In the genomic region with DNA sequence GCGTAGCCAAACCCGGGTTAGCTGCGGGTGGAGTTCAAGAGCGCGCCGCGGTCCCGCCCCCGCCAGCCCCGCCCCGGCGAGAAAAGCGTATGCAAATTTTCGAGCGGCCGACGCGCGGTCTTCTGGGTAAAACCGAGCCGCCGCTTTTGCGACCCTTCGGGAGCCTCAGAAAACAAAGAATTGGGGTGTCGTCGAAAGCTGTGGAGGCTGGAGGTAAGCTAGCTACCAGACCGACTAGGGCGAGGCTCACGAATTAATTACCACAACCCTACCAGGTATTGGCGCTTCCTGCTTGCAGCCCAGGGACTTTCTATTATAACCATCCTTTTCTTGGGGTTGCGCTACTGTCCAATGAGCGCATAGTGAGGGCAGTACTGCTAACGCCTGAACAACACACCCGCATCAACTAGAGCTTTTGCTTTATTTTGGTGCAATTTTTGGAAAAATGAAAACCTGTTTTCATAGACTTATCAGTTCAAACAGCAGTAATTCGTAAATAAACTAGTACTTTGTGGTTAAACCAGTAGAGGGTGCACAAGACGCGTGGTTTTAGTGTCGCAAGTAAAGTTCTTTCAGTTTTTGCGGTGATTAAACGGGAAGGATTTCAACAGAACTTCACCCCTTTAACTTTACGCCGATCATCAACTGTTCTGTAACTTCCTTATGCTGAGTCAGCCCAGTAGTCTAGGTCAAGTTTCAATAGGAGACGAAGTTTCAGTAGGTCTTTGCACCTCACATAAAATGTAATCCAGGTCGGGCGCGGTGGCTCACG, we compare ENCODE assay signal across 8 cellular contexts. TPM values are rescaled to one million over a fixed set of nuclear protein-coding genes. Genes with fewer than 3 reads are reported as not detected.
DNase-seq lines count a peak whose midpoint lies in the region; ATAC-seq, FAIRE-seq and TF ChIP-seq lines count a peak whose summit lies in the region.

A gene (plus strand): TSS at position 318 of the 772 bp plus-strand sequence.

- peaks cover 46% of the 10 kb centered on the region for H3K4me1 Mint-ChIP-seq in WTC11

- ATAC-seq in GM18870 (IDR thresholded peaks at IDR 0.05; ENCODE audit: unreplicated experiment) (peak; percentile 71), HG03135 (IDR thresholded peaks at IDR 0.05; ENCODE audit: unreplicated experiment) (peak; percentile 76), WTC11 (peak; percentile 63)

- DNase-seq in AG08395 (ENCODE audit: low spot score) (peak; percentile 87), NCI-H2227 (lab: John Stamatoyannopoulos, UW; ENCODE audit: unreplicated experiment) (peak; percentile 95), WTC11 (ENCODE audit: low spot score) (peak; percentile 80), caudate nucleus (lab: John Stamatoyannopoulos, UW) (peak; percentile 45 to 96 (median 85))
- peak; percentile 83 for DNase-seq in stimulated activated CD4-positive, alpha-beta T cell treated with anti-CD3 and anti-CD28 coated beads, Interleukin-12 subunit alpha, Interleukin-12 subunit beta, amount 100 ng/mL, for 4 hours

- peak within 1 kb of the TSS; percentile 91 for H3K4me3 Mint-ChIP-seq in WTC11

- peak; percentile 99 for FAIRE-seq in islet of Langerhans (lab: Jason Lieb, UNC)

- TF ChIP-seq CTCF in WTC11 (IDR thresholded peaks at IDR 0.05), result peak; percentile 39; the same call in 1 of the 2 replicates

- H3K27ac ChIP-seq in caudate nucleus (ENCODE audit: low read depth, low read length), result peak within 1 kb of the TSS; percentile 100

- H3K36me3 Mint-ChIP-seq in WTC11, result peaks cover 5% of the 10 kb centered on the region

- CTCF ChIA-PET in WTC11 (lab: Charles Lee), result interaction anchor here (0.6 to 1.9 kb wide), 12 partner anchors 15 to 280 kb away, joined by 3 to 7 read pairs (median 4); a partner anchor contains a TSS

- H3K9me3 Mint-ChIP-seq in WTC11, result no peaks in the 10 kb centered on the region

- H3K27ac Mint-ChIP-seq in WTC11, result peak within 1 kb of the TSS; percentile 100

- H3K27me3 Mint-ChIP-seq in WTC11 (ENCODE audit: low read depth), result no peaks in the 10 kb centered on the region

- POLR2A ChIA-PET in WTC11 (lab: Charles Lee), result interaction anchor here (0.6 to 3.6 kb wide), 10 partner anchors 17 to 455 kb away, joined by 3 to 27 read pairs (median 3); a partner anchor contains a TSS

TF ChIP-seq in WTC11, 78 proteins besides CTCF, POLR2A, EP300 and RAD21 (continues in another document):
- TF ChIP-seq, protein P1, sequence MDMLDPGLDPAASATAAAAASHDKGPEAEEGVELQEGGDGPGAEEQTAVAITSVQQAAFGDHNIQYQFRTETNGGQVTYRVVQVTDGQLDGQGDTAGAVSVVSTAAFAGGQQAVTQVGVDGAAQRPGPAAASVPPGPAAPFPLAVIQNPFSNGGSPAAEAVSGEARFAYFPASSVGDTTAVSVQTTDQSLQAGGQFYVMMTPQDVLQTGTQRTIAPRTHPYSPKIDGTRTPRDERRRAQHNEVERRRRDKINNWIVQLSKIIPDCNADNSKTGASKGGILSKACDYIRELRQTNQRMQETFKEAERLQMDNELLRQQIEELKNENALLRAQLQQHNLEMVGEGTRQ (CRISPR knock-in tag; IDR thresholded peaks at IDR 0.05), result no peak
- no peak; the same call in 1 of the 2 replicates for TF ChIP-seq NFYB (CRISPR knock-in tag; conservative IDR thresholded peaks at IDR 0.05; ENCODE audit: low read depth)
- TF ChIP-seq, protein P2, sequence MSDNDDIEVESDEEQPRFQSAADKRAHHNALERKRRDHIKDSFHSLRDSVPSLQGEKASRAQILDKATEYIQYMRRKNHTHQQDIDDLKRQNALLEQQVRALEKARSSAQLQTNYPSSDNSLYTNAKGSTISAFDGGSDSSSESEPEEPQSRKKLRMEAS (CRISPR knock-in tag; IDR thresholded peaks at IDR 0.05), result no peak
- no peak for TF ChIP-seq NR2C2 (CRISPR knock-in tag; IDR thresholded peaks at IDR 0.05)
- TF ChIP-seq EMX1 (CRISPR knock-in tag; IDR thresholded peaks at IDR 0.05), result peak; percentile 94
- TF ChIP-seq, protein P3, sequence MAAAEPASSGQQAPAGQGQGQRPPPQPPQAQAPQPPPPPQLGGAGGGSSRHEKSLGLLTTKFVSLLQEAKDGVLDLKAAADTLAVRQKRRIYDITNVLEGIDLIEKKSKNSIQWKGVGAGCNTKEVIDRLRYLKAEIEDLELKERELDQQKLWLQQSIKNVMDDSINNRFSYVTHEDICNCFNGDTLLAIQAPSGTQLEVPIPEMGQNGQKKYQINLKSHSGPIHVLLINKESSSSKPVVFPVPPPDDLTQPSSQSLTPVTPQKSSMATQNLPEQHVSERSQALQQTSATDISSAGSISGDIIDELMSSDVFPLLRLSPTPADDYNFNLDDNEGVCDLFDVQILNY (CRISPR knock-in tag; IDR thresholded peaks at IDR 0.05), result no peak; the same call in 1 of the 2 replicates
- peak; percentile 44; the same call in 1 of the 2 replicates for TF ChIP-seq NFE2L1 (CRISPR knock-in tag; IDR thresholded peaks at IDR 0.05)
- TF ChIP-seq TP53 (CRISPR knock-in tag; IDR thresholded peaks at IDR 0.05), result no peak
- TF ChIP-seq, protein P4, sequence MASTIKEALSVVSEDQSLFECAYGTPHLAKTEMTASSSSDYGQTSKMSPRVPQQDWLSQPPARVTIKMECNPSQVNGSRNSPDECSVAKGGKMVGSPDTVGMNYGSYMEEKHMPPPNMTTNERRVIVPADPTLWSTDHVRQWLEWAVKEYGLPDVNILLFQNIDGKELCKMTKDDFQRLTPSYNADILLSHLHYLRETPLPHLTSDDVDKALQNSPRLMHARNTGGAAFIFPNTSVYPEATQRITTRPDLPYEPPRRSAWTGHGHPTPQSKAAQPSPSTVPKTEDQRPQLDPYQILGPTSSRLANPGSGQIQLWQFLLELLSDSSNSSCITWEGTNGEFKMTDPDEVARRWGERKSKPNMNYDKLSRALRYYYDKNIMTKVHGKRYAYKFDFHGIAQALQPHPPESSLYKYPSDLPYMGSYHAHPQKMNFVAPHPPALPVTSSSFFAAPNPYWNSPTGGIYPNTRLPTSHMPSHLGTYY (CRISPR knock-in tag; IDR thresholded peaks at IDR 0.05), result peak; percentile 93
- TF ChIP-seq, protein P5, sequence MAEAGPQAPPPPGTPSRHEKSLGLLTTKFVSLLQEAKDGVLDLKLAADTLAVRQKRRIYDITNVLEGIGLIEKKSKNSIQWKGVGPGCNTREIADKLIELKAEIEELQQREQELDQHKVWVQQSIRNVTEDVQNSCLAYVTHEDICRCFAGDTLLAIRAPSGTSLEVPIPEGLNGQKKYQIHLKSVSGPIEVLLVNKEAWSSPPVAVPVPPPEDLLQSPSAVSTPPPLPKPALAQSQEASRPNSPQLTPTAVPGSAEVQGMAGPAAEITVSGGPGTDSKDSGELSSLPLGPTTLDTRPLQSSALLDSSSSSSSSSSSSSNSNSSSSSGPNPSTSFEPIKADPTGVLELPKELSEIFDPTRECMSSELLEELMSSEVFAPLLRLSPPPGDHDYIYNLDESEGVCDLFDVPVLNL (CRISPR knock-in tag; IDR thresholded peaks at IDR 0.05; ENCODE audit: borderline replicate concordance, low read depth), result no peak
- TF ChIP-seq, protein P6, sequence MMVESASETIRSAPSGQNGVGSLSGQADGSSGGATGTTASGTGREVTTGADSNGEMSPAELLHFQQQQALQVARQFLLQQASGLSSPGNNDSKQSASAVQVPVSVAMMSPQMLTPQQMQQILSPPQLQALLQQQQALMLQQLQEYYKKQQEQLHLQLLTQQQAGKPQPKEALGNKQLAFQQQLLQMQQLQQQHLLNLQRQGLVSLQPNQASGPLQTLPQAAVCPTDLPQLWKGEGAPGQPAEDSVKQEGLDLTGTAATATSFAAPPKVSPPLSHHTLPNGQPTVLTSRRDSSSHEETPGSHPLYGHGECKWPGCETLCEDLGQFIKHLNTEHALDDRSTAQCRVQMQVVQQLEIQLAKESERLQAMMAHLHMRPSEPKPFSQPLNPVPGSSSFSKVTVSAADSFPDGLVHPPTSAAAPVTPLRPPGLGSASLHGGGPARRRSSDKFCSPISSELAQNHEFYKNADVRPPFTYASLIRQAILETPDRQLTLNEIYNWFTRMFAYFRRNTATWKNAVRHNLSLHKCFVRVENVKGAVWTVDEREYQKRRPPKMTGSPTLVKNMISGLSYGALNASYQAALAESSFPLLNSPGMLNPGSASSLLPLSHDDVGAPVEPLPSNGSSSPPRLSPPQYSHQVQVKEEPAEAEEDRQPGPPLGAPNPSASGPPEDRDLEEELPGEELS (CRISPR knock-in tag; IDR thresholded peaks at IDR 0.05), result peak; percentile 78; the same call in 1 of the 2 replicates
- TF ChIP-seq ZNF138 (CRISPR knock-in tag; conservative IDR thresholded peaks at IDR 0.05), result no peak
- no peak for TF ChIP-seq ELF4 (CRISPR knock-in tag; IDR thresholded peaks at IDR 0.05; ENCODE audit: low read depth)
- TF ChIP-seq FOXP1 (CRISPR knock-in tag; IDR thresholded peaks at IDR 0.05; ENCODE audit: borderline replicate concordance), result no peak; the same call in 1 of the 2 replicates
- peak; percentile 67 for TF ChIP-seq ETV6 (CRISPR knock-in tag; IDR thresholded peaks at IDR 0.05)
- TF ChIP-seq, protein P7, sequence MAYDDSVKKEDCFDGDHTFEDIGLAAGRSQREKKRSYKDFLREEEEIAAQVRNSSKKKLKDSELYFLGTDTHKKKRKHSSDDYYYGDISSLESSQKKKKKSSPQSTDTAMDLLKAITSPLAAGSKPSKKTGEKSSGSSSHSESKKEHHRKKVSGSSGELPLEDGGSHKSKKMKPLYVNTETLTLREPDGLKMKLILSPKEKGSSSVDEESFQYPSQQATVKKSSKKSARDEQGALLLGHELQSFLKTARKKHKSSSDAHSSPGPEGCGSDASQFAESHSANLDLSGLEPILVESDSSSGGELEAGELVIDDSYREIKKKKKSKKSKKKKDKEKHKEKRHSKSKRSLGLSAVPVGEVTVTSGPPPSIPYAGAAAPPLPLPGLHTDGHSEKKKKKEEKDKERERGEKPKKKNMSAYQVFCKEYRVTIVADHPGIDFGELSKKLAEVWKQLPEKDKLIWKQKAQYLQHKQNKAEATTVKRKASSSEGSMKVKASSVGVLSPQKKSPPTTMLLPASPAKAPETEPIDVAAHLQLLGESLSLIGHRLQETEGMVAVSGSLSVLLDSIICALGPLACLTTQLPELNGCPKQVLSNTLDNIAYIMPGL (CRISPR knock-in tag; IDR thresholded peaks at IDR 0.05), result no peak; the same call in 1 of the 2 replicates
- peak; percentile 98 for TF ChIP-seq OVOL2 (CRISPR knock-in tag; IDR thresholded peaks at IDR 0.05; ENCODE audit: borderline replicate concordance)
- no peak for TF ChIP-seq JUN (CRISPR knock-in tag; IDR thresholded peaks at IDR 0.05)
- no peak for TF ChIP-seq CBFB (CRISPR knock-in tag; IDR thresholded peaks at IDR 0.05; ENCODE audit: low read depth)
- TF ChIP-seq, protein P8, sequence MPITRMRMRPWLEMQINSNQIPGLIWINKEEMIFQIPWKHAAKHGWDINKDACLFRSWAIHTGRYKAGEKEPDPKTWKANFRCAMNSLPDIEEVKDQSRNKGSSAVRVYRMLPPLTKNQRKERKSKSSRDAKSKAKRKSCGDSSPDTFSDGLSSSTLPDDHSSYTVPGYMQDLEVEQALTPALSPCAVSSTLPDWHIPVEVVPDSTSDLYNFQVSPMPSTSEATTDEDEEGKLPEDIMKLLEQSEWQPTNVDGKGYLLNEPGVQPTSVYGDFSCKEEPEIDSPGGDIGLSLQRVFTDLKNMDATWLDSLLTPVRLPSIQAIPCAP (CRISPR knock-in tag; IDR thresholded peaks at IDR 0.05), result no peak

RNA-seq across cellular contexts. Expression of the gene that starts here (rescaled TPM):
- not detected in 3 replicates for total RNA-seq in WTC11 (2021)

Comparison
In these comparisons a context has a peak if more than half of its experiments do, and no peak if none do; other contexts are left out.
1. Peak in every context shown above with its lines: DNase-seq, ATAC-seq and H3K27ac ChIP-seq.
2. Peak in DNase-seq and ATAC-seq in WTC11; RNA of the gene not detected or under 1 TPM.